12 cellular contexts compared by ENCODE assay signal in genomic region chr2:85430780-85431601, GRCh38. TPM values are rescaled to one million over a fixed set of nuclear protein-coding genes. Genes with fewer than 3 reads are reported as not detected.
DNase-seq lines count a peak whose midpoint lies in the region; ATAC-seq, FAIRE-seq and TF ChIP-seq lines count a peak whose summit lies in the region.
"Had no signal": no experiment of that assay in that cellular context is flagged by ENCODE, and none has a peak within 500 bp of the region (broad histone marks: within the 10 kb centered on the region; RNA-seq: fewer than 3 reads in every experiment).

No MANE protein-coding gene starts in this region.

- H2AFZ ChIP-seq in H9 (ENCODE audit: low read length) (no peak overlapping the region), hepatocyte (no peak overlapping the region)

- H3K14ac ChIP-seq in H9 (ENCODE audit: insufficient read depth, low read length) = peak overlapping the region; percentile 72

- H2BK15ac ChIP-seq in H9 (ENCODE audit: low read depth, low read length) = no peak overlapping the region

- peaks cover 19% of the 10 kb centered on the region; the same call in 1 of the 2 replicates for H3K4me1 ChIP-seq in H9 (ENCODE audit: insufficient read depth, low read length)
- H3K4me1 ChIP-seq in hepatocyte (ENCODE audit: insufficient read depth) = peaks cover 31% of the 10 kb centered on the region
- peaks cover 24% of the 10 kb centered on the region for H3K4me1 ChIP-seq in psoas muscle

- H3K9ac ChIP-seq in H9 (ENCODE audit: extremely low read depth, insufficient read length, low read length) = no peak overlapping the region

- H3K27ac ChIP-seq in H9 (ENCODE audit: insufficient read length, low read depth, low read length) (no peak overlapping the region), hepatocyte (peak overlapping the region; percentile 88), psoas muscle (peak overlapping the region; percentile 50)
- H3K27ac ChIP-seq: cardiac muscle cell, transverse colon had no signal

- H3K27me3 Mint-ChIP-seq in H9 (ENCODE audit: low read depth) = peaks cover 27% of the 10 kb centered on the region
- no peaks in the 10 kb centered on the region for H3K27me3 Mint-ChIP-seq in activated T-cell treated with anti-CD3 and anti-CD28 coated beads, Interleukin-2, amount 50 U/mL, for 24 hours
- H3K27me3 Mint-ChIP-seq: naive B cell had no signal

- H4K20me1 ChIP-seq in H9 (ENCODE audit: control insufficient read depth, insufficient read depth, insufficient read length) (no peaks in the 10 kb centered on the region), hepatocyte (ENCODE audit: insufficient read depth, poor library complexity, severe bottlenecking) (no peaks in the 10 kb centered on the region)

- H3K27me3 ChIP-seq in H9 (ENCODE audit: insufficient read depth, low read length) (no peaks in the 10 kb centered on the region; the same call in 1 of the 2 replicates), hepatocyte (no peaks in the 10 kb centered on the region), psoas muscle (ENCODE audit: insufficient read depth in 3 of 3, low read length in 2 of 3) (no peaks in the 10 kb centered on the region)
- H3K27me3 ChIP-seq: cardiac muscle cell, transverse colon had no signal

- H3K9me3 ChIP-seq in H9 (ENCODE audit: control insufficient read depth, low read depth, low read length) (no peaks in the 10 kb centered on the region), hepatocyte (ENCODE audit: low read depth) (no peaks in the 10 kb centered on the region), psoas muscle (no peaks in the 10 kb centered on the region)
- H3K9me3 ChIP-seq: transverse colon had no signal

- DNase-seq in H9 = peak; percentile 97
- peak; percentile 49 for DNase-seq in NCI-H524 treated with DMSO at 0.1 percent for 48 hours (lab: John Stamatoyannopoulos, UW)
- DNase-seq in hepatocyte (ENCODE audit: low spot score) = peak; percentile 82
- DNase-seq in psoas muscle = no peak
- DNase-seq in activated T-cell treated with anti-CD3 and anti-CD28 coated beads, Interleukin-2, amount 50 U/mL, for 24 hours = no peak
- no peak for DNase-seq in GM12892 (ENCODE audit: insufficient read length)
- DNase-seq in NK-92 (lab: John Stamatoyannopoulos, UW; ENCODE audit: unreplicated experiment) = no peak
- DNase-seq: foreskin melanocyte, naive B cell, transverse colon had no signal

- H3K36me3 ChIP-seq in hepatocyte (replicated peaks; ENCODE audit: insufficient read depth, low read depth) (no peaks in the 10 kb centered on the region), psoas muscle (ENCODE audit: insufficient read depth in 1 of 2, low read depth in 1 of 2) (no peaks in the 10 kb centered on the region)
- H3K36me3 ChIP-seq: cardiac muscle cell, transverse colon had no signal

- no peaks in the 10 kb centered on the region for H3K9me3 Mint-ChIP-seq in H9
- H3K9me3 Mint-ChIP-seq in activated T-cell treated with anti-CD3 and anti-CD28 coated beads, Interleukin-2, amount 50 U/mL, for 24 hours = no peaks in the 10 kb centered on the region
- H3K9me3 Mint-ChIP-seq: naive B cell had no signal

- peaks cover 46 to 64% of the 10 kb centered on the region in 2 experiments for H3K4me1 Mint-ChIP-seq in H9
- H3K4me1 Mint-ChIP-seq in activated T-cell treated with anti-CD3 and anti-CD28 coated beads, Interleukin-2, amount 50 U/mL, for 24 hours (ENCODE audit: low read depth) = peaks cover 8% of the 10 kb centered on the region

- H3K9me2 ChIP-seq in hepatocyte (replicated peaks; ENCODE audit: insufficient read depth) = no peaks in the 10 kb centered on the region

- no peak overlapping the region for H3K4me3 ChIP-seq in hepatocyte
- no peak overlapping the region for H3K4me3 ChIP-seq in psoas muscle
- H3K4me3 ChIP-seq: cardiac muscle cell, transverse colon had no signal

- no CpG with 5 or more reads among the region's 15 CpGs for WGBS in H9 (ENCODE audit: extremely low coverage, insufficient read length, low lambda C conversion rate)
- WGBS in hepatocyte (ENCODE audit: low lambda C conversion rate, missing lambda C conversion rate) = 36% methylated on average over 9 of the region's 15 CpGs
- WGBS in psoas muscle, 3 donors = 69 to 77% (median 69%) methylated on average over 12 to 15 of the region's 15 CpGs

- FAIRE-seq in GM12892 (lab: Jason Lieb, UNC) = no peak

- no peak for ATAC-seq in psoas muscle
- no peak for ATAC-seq in HG03469 (IDR thresholded peaks at IDR 0.05; ENCODE audit: unreplicated experiment)

- H3K79me1 ChIP-seq in H9 (ENCODE audit: insufficient read depth, low read depth, low read length, poor library complexity, severe bottlenecking) = no peaks in the 10 kb centered on the region

- no peak overlapping the region for H3K4ac ChIP-seq in H9 (ENCODE audit: low read depth, low read length)

- H3K4me2 ChIP-seq in H9 (ENCODE audit: insufficient read depth, insufficient read length, low read length) (peak overlapping the region; percentile 61), hepatocyte (peak overlapping the region; percentile 59)

- H4K5ac ChIP-seq in H9 (ENCODE audit: insufficient read length, low read depth, low read length) = no peak overlapping the region

- H3K18ac ChIP-seq in H9 (ENCODE audit: insufficient read length, low read depth, low read length) = peak overlapping the region; percentile 63

- H3K23ac ChIP-seq in H9 (ENCODE audit: insufficient read length, low read depth, low read length) = no peak overlapping the region

- H3K23me2 ChIP-seq in H9 (ENCODE audit: insufficient read length, low read depth, low read length, poor library complexity, severe bottlenecking) = peaks cover 5% of the 10 kb centered on the region

- H3K56ac ChIP-seq in H9 (ENCODE audit: insufficient read length, low read depth, low read length) = no peak overlapping the region

- no peak for TF ChIP-seq POLR2A in GM12892 (IDR thresholded peaks at IDR 0.05; ENCODE audit: low read depth, low read length)

- no peak overlapping the region for H2BK20ac ChIP-seq in H9 (ENCODE audit: low read depth, low read length, poor library complexity, severe bottlenecking)

- intact Hi-C loops in psoas muscle (cut with DNase I) = no loop called here

- no peak overlapping the region for H2AK5ac ChIP-seq in H9 (ENCODE audit: insufficient read length, low read length)

- H3T11ph ChIP-seq in H9 (ENCODE audit: low read length) = no peak overlapping the region

- H3K27ac Mint-ChIP-seq in H9 = peak overlapping the region; percentile 82 to 98 (median 91); a peak in 6 of 7 replicates
- H3K27ac Mint-ChIP-seq in activated T-cell treated with anti-CD3 and anti-CD28 coated beads, Interleukin-2, amount 50 U/mL, for 24 hours = no peak overlapping the region
- H3K27ac Mint-ChIP-seq: naive B cell had no signal

- H3K36me3 Mint-ChIP-seq in H9 (ENCODE audit: insufficient read depth in 1 of 3, low read depth in 3 of 3) = no peaks in the 10 kb centered on the region; a peak in 1 of 7 replicates
- no peaks in the 10 kb centered on the region for H3K36me3 Mint-ChIP-seq in activated T-cell treated with anti-CD3 and anti-CD28 coated beads, Interleukin-2, amount 50 U/mL, for 24 hours (ENCODE audit: low read depth)
- H3K36me3 Mint-ChIP-seq: naive B cell had no signal

- no peak overlapping the region for H4K91ac ChIP-seq in H9 (ENCODE audit: insufficient read length, low read depth, low read length)

- no peak overlapping the region for H2BK120ac ChIP-seq in H9 (ENCODE audit: low read depth, low read length, poor library complexity, severe bottlenecking)

- H2BK5ac ChIP-seq in H9 (ENCODE audit: insufficient read length, low read length) = no peak overlapping the region

- no peak overlapping the region for H2BK12ac ChIP-seq in H9 (ENCODE audit: insufficient read length, low read depth, low read length)

- no peak overlapping the region for H4K8ac ChIP-seq in H9 (replicated peaks; ENCODE audit: insufficient read length, low read depth, low read length)

- H3K4me3 Mint-ChIP-seq in H9 = peak overlapping the region; percentile 60 to 77
- H3K4me3 Mint-ChIP-seq in activated T-cell treated with anti-CD3 and anti-CD28 coated beads, Interleukin-2, amount 50 U/mL, for 24 hours = no peak overlapping the region
- H3K4me3 Mint-ChIP-seq: naive B cell had no signal

- TF ChIP-seq CTCF in H9 (conservative IDR thresholded peaks at IDR 0.05) = no peak
- TF ChIP-seq CTCF in hepatocyte (IDR thresholded peaks at IDR 0.05; ENCODE audit: poor library complexity) = no peak
- TF ChIP-seq CTCF in psoas muscle (IDR thresholded peaks at IDR 0.05) = no peak

- H3K79me2 ChIP-seq in H9 (ENCODE audit: insufficient read depth, low read length) = no peaks in the 10 kb centered on the region
- H3K79me2 ChIP-seq in hepatocyte = no peaks in the 10 kb centered on the region

RNA-seq across cellular contexts. Expression of gene SH2D6, which starts 12.5 kb away (rescaled TPM):
- total RNA-seq in H9 (2021) (0.61 TPM in 2 replicates), hepatocyte (0.27 and 0.36 TPM in 2 replicates), psoas muscle (1 to 10 TPM in 1 of 4 donors, under 1 TPM in 2, not detected in 1; 0.48 to 1.4 (median 0.62) TPM)
- polyA plus RNA-seq in hepatocyte (2.3 and 2.8 TPM in 2 replicates), psoas muscle (1 to 10 TPM in 1 of 3 donors, under 1 TPM in 2; 0.25 to 1.1 (median 0.77) TPM)
- polyA plus RNA-seq in GM12892 (2012; ENCODE audit: missing spikeins) = not detected
- total RNA-seq: cardiac muscle cell had no signal
- polyA plus RNA-seq: cardiac muscle cell had no signal

RNA-seq across cellular contexts. Expression of gene CAPG, which starts 20.8 kb away (rescaled TPM):
- total RNA-seq in H9 (2021) = 72.8 and 78.8 TPM in 2 replicates
- 108 and 123 TPM in 2 replicates for total RNA-seq in hepatocyte
- polyA plus RNA-seq in hepatocyte = 172 and 188 TPM in 2 replicates
- total RNA-seq in psoas muscle = 10 to 100 TPM in 1 of 4 donors, 1 to 10 TPM in 3; 4.2 to 11.1 (median 8.6) TPM
- polyA plus RNA-seq in psoas muscle = 10 to 100 TPM in 1 of 3 donors, 1 to 10 TPM in 2; 2.8 to 10.2 (median 6.6) TPM
- 108 TPM for polyA plus RNA-seq in GM12892 (2012; ENCODE audit: missing spikeins)

Comparison
In these comparisons a context has a peak if more than half of its experiments do, and no peak if none do; other contexts are left out.
1. DNase-seq: peak in H9 (single experiment), NCI-H524 treated with DMSO at 0.1 percent for 48 hours (single experiment) and hepatocyte (single experiment); none in psoas muscle (0 of 2), activated T-cell treated with anti-CD3 and anti-CD28 coated beads, Interleukin-2, amount 50 U/mL, for 24 hours (single experiment), GM12892 (single experiment) and NK-92 (single experiment).